ENCODE assay signal across 8 cellular contexts in genomic region chr19:46426035-46426505, GRCh38. TPM values are rescaled to one million over a fixed set of nuclear protein-coding genes. Genes with fewer than 3 reads are reported as not detected.
DNase-seq lines count a peak whose midpoint lies in the region; ATAC-seq, FAIRE-seq and TF ChIP-seq lines count a peak whose summit lies in the region.

No MANE protein-coding gene starts in this region.

- WGBS in mesodermal cell (ENCODE audit: insufficient coverage in 2 of 2), 2 experiments, result 30 to 35% methylated on average over 6 to 9 of the region's 10 CpGs

- H3K4me1 ChIP-seq in mesodermal cell (ENCODE audit: control insufficient read depth, insufficient read depth, low read length, poor library complexity, severe bottlenecking), result peaks cover 9% of the 10 kb centered on the region
- peaks cover 21% of the 10 kb centered on the region for H3K4me1 ChIP-seq in vagina

- H3K4me3 ChIP-seq in mesodermal cell (ENCODE audit: extremely low read depth, insufficient read depth, low read length, poor library complexity, severe bottlenecking), result peak overlapping the region; percentile 52
- peak overlapping the region; percentile 45 to 47 for H3K4me3 ChIP-seq in vagina

- ATAC-seq in Right ventricle myocardium superior (ENCODE audit: poor library complexity) (peak; percentile 35), Right ventricle myocardium inferior (no peak), GM18858 (IDR thresholded peaks at IDR 0.05; ENCODE audit: unreplicated experiment) (no peak)

- TF ChIP-seq POLR2A in vagina (IDR thresholded peaks at IDR 0.05), result no peak

- no peaks in the 10 kb centered on the region for H3K36me3 ChIP-seq in mesodermal cell (ENCODE audit: control insufficient read depth, insufficient read depth, low read length)
- no peaks in the 10 kb centered on the region for H3K36me3 ChIP-seq in vagina

- DNase-seq in Right ventricle myocardium superior (no peak), Right ventricle myocardium inferior (ENCODE audit: missing footprints) (no peak), cerebellar cortex (ENCODE audit: low spot score) (peak; percentile 50), vagina (ENCODE audit: extremely low spot score in 2 of 2) (no peak), retina (no peak), D721Med (ENCODE audit: insufficient read length, low spot score) (no peak)

- FAIRE-seq in D721Med (lab: Jason Lieb, UNC), result no peak

- H3K27me3 ChIP-seq in vagina, result no peaks in the 10 kb centered on the region

- H3K27ac ChIP-seq in mesodermal cell (ENCODE audit: low read depth, low read length, severe bottlenecking) (peak overlapping the region; percentile 33), vagina (peak overlapping the region; percentile 34)

- TF ChIP-seq CTCF in vagina (IDR thresholded peaks at IDR 0.05) (no peak), D721Med (IDR thresholded peaks at IDR 0.05; ENCODE audit: insufficient read depth, missing control alignments) (no peak)

- H3K9me3 ChIP-seq in mesodermal cell (ENCODE audit: control insufficient read depth, low read length) (no peaks in the 10 kb centered on the region), vagina (no peaks in the 10 kb centered on the region)

- intact Hi-C loops in Right ventricle myocardium superior (cut with DNase I), result no loop called here
- intact Hi-C loops in Right ventricle myocardium inferior (cut with DNase I), result no loop called here
- intact Hi-C loops in vagina (cut with DNase I), result no loop called here

RNA-seq across cellular contexts. Expression of gene PNMA8C, which starts 2.7 kb away (rescaled TPM):
- total RNA-seq in Right ventricle myocardium superior (not detected), Right ventricle myocardium inferior (not detected), vagina (0.25 TPM)
- 0.74 TPM for polyA plus RNA-seq in mesodermal cell (2013, experiment 1 of 2)
- 0.61 TPM for polyA plus RNA-seq in mesodermal cell (2013, experiment 2 of 2)

RNA-seq across cellular contexts. Expression of gene CCDC8, which starts 12.7 kb away (rescaled TPM):
- total RNA-seq in Right ventricle myocardium superior (28.1 TPM), Right ventricle myocardium inferior (28.9 TPM), vagina (7.4 TPM)
- polyA plus RNA-seq in mesodermal cell (2013, experiment 1 of 2), result 16.4 TPM
- polyA plus RNA-seq in mesodermal cell (2013, experiment 2 of 2), result 15.8 TPM

RNA-seq across cellular contexts. Expression of gene PNMA8A, which starts 45.3 kb away (rescaled TPM):
- total RNA-seq in Right ventricle myocardium superior (7.3 TPM), Right ventricle myocardium inferior (7.6 TPM), vagina (1.5 TPM)
- 21.3 TPM for polyA plus RNA-seq in mesodermal cell (2013, experiment 1 of 2)
- 20.6 TPM for polyA plus RNA-seq in mesodermal cell (2013, experiment 2 of 2)
